In the genomic region with DNA sequence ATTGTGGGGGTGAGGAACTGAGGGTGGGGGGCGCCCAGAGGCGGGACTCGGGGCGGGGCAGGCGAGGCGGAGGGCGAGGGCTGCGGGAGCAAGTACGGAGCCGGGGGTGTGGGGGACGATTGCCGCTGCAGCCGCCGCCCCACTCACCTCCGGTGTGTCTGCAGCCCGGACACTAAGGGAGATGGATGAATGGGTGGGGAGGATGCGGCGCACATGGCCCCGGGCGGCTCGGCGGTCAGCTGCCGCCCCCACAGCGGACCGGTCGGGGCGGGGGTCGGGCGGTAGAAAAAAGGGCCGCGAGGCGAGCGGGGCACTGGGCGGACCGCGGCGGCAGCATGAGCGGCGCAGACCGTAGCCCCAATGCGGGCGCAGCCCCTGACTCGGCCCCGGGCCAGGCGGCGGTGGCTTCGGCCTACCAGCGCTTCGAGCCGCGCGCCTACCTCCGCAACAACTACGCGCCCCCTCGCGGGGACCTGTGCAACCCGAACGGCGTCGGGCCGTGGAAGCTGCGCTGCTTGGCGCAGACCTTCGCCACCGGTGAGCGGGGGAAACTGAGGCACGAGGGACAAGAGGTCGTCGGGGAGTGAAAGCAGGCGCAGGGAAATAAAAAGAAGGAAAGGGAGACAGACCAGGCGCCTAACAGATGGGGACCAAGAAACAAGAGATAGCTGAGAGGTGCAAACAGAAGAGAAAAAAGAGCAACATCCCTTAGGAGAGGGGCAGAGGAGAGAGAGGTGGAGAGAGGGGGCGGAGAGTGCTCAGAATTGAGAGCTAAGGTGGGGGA, we compare ENCODE assay signal across 8 cellular contexts. TPM values are rescaled to one million over a fixed set of nuclear protein-coding genes. Genes with fewer than 3 reads are reported as not detected.
A peak's percentile ranks its signal among the peaks of the same experiment; 100 is the strongest.
DNase-seq lines count a peak whose midpoint lies in the region; ATAC-seq and TF ChIP-seq lines count a peak whose summit lies in the region.

A gene with protein sequence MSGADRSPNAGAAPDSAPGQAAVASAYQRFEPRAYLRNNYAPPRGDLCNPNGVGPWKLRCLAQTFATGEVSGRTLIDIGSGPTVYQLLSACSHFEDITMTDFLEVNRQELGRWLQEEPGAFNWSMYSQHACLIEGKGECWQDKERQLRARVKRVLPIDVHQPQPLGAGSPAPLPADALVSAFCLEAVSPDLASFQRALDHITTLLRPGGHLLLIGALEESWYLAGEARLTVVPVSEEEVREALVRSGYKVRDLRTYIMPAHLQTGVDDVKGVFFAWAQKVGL (plus strand): TSS at position 313 of the 784 bp plus-strand sequence. CDS start 23 bp downstream, at position 336.

- no peak within 1 kb of the TSS for H3K9ac ChIP-seq in muscle layer of colon (ENCODE audit: low read length)

- peaks cover 25 to 76% of the 10 kb centered on the region in 2 donors for H3K27me3 ChIP-seq in muscle layer of colon (ENCODE audit: control insufficient read depth in 1 of 2, insufficient read depth in 2 of 2, low read length in 2 of 2)

- peak within 1 kb of the TSS; percentile 28 for H3K4me3 ChIP-seq in epithelial cell of proximal tubule (ENCODE audit: low read depth, low read length)
- H3K4me3 ChIP-seq in muscle layer of colon (ENCODE audit: low read depth in 1 of 2, low read length in 2 of 2), result peak within 1 kb of the TSS; percentile 12 to 38

- peak; percentile 65 for TF ChIP-seq CTCF in epithelial cell of proximal tubule (conservative IDR thresholded peaks at IDR 0.05; ENCODE audit: low read depth, low read length)

- H3K4me1 ChIP-seq in muscle layer of colon (ENCODE audit: insufficient read depth, low read length), result peaks cover 6% of the 10 kb centered on the region

- no peaks in the 10 kb centered on the region for H3K9me3 ChIP-seq in muscle layer of colon (ENCODE audit: low read length)

- DNase-seq in NCI-H1436 (lab: John Stamatoyannopoulos, UW), result peak; percentile 71
- DNase-seq in NCI-H1436 treated with DMSO at 0.1 percent for 48 hours (lab: John Stamatoyannopoulos, UW), result no peak
- DNase-seq in NCI-H510A (lab: John Stamatoyannopoulos, UW), result peak; percentile 70
- peak; percentile 69 for DNase-seq in activated T-cell treated with anti-CD3 and anti-CD28 coated beads for 48 hours (ENCODE audit: low read depth)
- no peak for DNase-seq in epithelial cell of proximal tubule (ENCODE audit: low read depth)
- peak; percentile 56 for DNase-seq in stimulated activated naive CD4-positive, alpha-beta T cell treated with Interleukin-2 at 50 U/mL for 16 hours (lab: John Stamatoyannopoulos, UW)

- no peak for ATAC-seq in HG03196 (IDR thresholded peaks at IDR 0.05; ENCODE audit: unreplicated experiment)

- no peak within 1 kb of the TSS for H3K27ac ChIP-seq in muscle layer of colon (ENCODE audit: low read depth, low read length)

- H3K36me3 ChIP-seq in muscle layer of colon (ENCODE audit: insufficient read depth, low read length), result no peaks in the 10 kb centered on the region

RNA-seq across cellular contexts. Expression of the gene that starts here (rescaled TPM):
- not detected in 2 replicates for total RNA-seq in epithelial cell of proximal tubule

Comparison
In these comparisons a context has a peak if more than half of its experiments do, and no peak if none do; other contexts are left out.
1. DNase-seq: peak in NCI-H1436 (single experiment), NCI-H510A (single experiment), activated T-cell treated with anti-CD3 and anti-CD28 coated beads for 48 hours (single experiment) and stimulated activated naive CD4-positive, alpha-beta T cell treated with Interleukin-2 at 50 U/mL for 16 hours (single experiment); none in NCI-H1436 treated with DMSO at 0.1 percent for 48 hours (single experiment) and epithelial cell of proximal tubule (single experiment).